In genomic region chr1:19405195-19405760, GRCh38 we compare ENCODE assay signal across 9 cellular contexts.
DNase-seq lines count a peak whose midpoint lies in the region; ATAC-seq and TF ChIP-seq lines count a peak whose summit lies in the region.
"Had no signal": no experiment of that assay in that cellular context is flagged by ENCODE, and none has a peak within 500 bp of the region (broad histone marks: within the 10 kb centered on the region; RNA-seq: fewer than 3 reads in every experiment).

No MANE protein-coding gene starts in this region.

- peak overlapping the region; percentile 2 for H2BK15ac ChIP-seq in neuronal stem cell (ENCODE audit: low read length)

- H3K27ac ChIP-seq in endodermal cell (ENCODE audit: low read depth, low read length) (peak overlapping the region; percentile 88), neuronal stem cell (replicated peaks; ENCODE audit: low read length) (peak overlapping the region; percentile 96)

- H3K4me2 ChIP-seq in neuronal stem cell (ENCODE audit: insufficient read depth, low read length, poor library complexity, severe bottlenecking), result no peak overlapping the region

- no peak overlapping the region for H2BK120ac ChIP-seq in neuronal stem cell (ENCODE audit: low read depth, low read length)

- H3K4ac ChIP-seq in neuronal stem cell (ENCODE audit: low read length), result no peak overlapping the region

- H3K9me3 ChIP-seq in endodermal cell (ENCODE audit: control insufficient read depth, low read length) (no peaks in the 10 kb centered on the region), neuronal stem cell (replicated peaks in 1 of 2; ENCODE audit: control insufficient read depth in 2 of 2, insufficient read depth in 1 of 2, low read depth in 1 of 2, low read length in 2 of 2) (no peaks in the 10 kb centered on the region), Caco-2 (no peaks in the 10 kb centered on the region)
- H3K9me3 ChIP-seq: left lung had no signal

- no peak overlapping the region for H3K4me3 Mint-ChIP-seq in endodermal cell
- no peak overlapping the region for H3K4me3 Mint-ChIP-seq in Caco-2 (ENCODE audit: unreplicated experiment)

- ATAC-seq in GM21526 (IDR thresholded peaks at IDR 0.05; ENCODE audit: low FRiP score, unreplicated experiment), result no peak

- H3K4me1 ChIP-seq in endodermal cell (ENCODE audit: control insufficient read depth, insufficient read depth, low read length) (peaks cover 14% of the 10 kb centered on the region), neuronal stem cell (ENCODE audit: control insufficient read depth in 2 of 2, insufficient read depth in 1 of 2, low read depth in 1 of 2, low read length in 2 of 2) (peaks cover 23 to 62% of the 10 kb centered on the region in 2 donors), Caco-2 (no peaks in the 10 kb centered on the region)

- no peak overlapping the region for H2BK12ac ChIP-seq in neuronal stem cell (ENCODE audit: low read length)

- 88 to 92% methylated on average over 5 to 10 of the region's 10 CpGs for WGBS in endodermal cell (ENCODE audit: insufficient coverage in 1 of 2, insufficient read length in 1 of 2), 2 experiments
- no CpG with 5 or more reads among the region's 10 CpGs for WGBS in neuronal stem cell (ENCODE audit: extremely low coverage in 2 of 2, insufficient read length in 2 of 2, insufficient replicate concordance in 1 of 2), 2 donors

- H3K18ac ChIP-seq in neuronal stem cell (ENCODE audit: low read length), result peak overlapping the region; percentile 85

- H4K91ac ChIP-seq in neuronal stem cell (ENCODE audit: low read depth, low read length, poor library complexity), result no peak overlapping the region

- no peak overlapping the region for H3K4me3 ChIP-seq in endodermal cell (ENCODE audit: low read length)
- no peak overlapping the region for H3K4me3 ChIP-seq in neuronal stem cell (ENCODE audit: low read length in 2 of 2)
- H3K4me3 ChIP-seq in Caco-2 (ENCODE audit: low read depth, low read length), result no peak overlapping the region
- H3K4me3 ChIP-seq: left lung had no signal

- H4K8ac ChIP-seq in neuronal stem cell (ENCODE audit: low read depth, low read length), result no peak overlapping the region

- intact Hi-C loops in Caco-2 (cut with micrococcal nuclease; ENCODE audit: unreplicated experiment), result no loop called here

- DNase-seq in DMS79 treated with DMSO at 0.1 percent for 48 hours (lab: John Stamatoyannopoulos, UW) (peak; percentile 90), NCI-H510A (lab: John Stamatoyannopoulos, UW) (peak; percentile 75), endodermal cell (no peak), neuronal stem cell (ENCODE audit: low spot score) (peak; percentile 56), Caco-2 (no peak)
- DNase-seq in effector CD8-positive, alpha-beta T cell (lab: John Stamatoyannopoulos, UW), result no peak
- no peak for DNase-seq in effector CD4-positive, alpha-beta T cell

- H2BK5ac ChIP-seq in neuronal stem cell (ENCODE audit: low read length), result peak overlapping the region; percentile 68

- H3K27me3 ChIP-seq in endodermal cell (ENCODE audit: control insufficient read depth, insufficient read depth, low read length, poor library complexity, severe bottlenecking) (no peaks in the 10 kb centered on the region), neuronal stem cell (ENCODE audit: control insufficient read depth in 3 of 3, insufficient read depth in 3 of 3, low read depth in 1 of 3, low read length in 3 of 3) (no peaks in the 10 kb centered on the region), Caco-2 (replicated peaks; ENCODE audit: control insufficient read depth, insufficient read depth, low read length) (no peaks in the 10 kb centered on the region)
- H3K27me3 ChIP-seq: left lung had no signal

- H3K23ac ChIP-seq in neuronal stem cell (ENCODE audit: low read depth, low read length, poor library complexity), result no peak overlapping the region

- H2AK5ac ChIP-seq in neuronal stem cell (ENCODE audit: low read depth, low read length), result peak overlapping the region; percentile 54

- H3K79me1 ChIP-seq in neuronal stem cell (ENCODE audit: low read depth, low read length), result peaks cover 2% of the 10 kb centered on the region

- POLR2A ChIA-PET in Caco-2 (lab: Charles Lee), result no interaction called here

- TF ChIP-seq CTCF in endodermal cell (conservative IDR thresholded peaks at IDR 0.05) (peak; percentile 58), Caco-2 (IDR thresholded peaks at IDR 0.05; ENCODE audit: insufficient read depth in 1 of 2, low read depth in 1 of 2, low read length in 1 of 2, severe bottlenecking in 1 of 2, unreplicated experiment in 1 of 2) (peak in 1 of 2 experiments; percentile 20)

- no peak overlapping the region for H3K14ac ChIP-seq in neuronal stem cell (ENCODE audit: low read length)

- H3K27ac Mint-ChIP-seq in endodermal cell (peak overlapping the region; percentile 79), Caco-2 (ENCODE audit: unreplicated experiment) (no peak overlapping the region)

- CTCF ChIA-PET in Caco-2 (lab: Charles Lee), result no interaction called here

- H3K27me3 Mint-ChIP-seq in endodermal cell (ENCODE audit: insufficient read depth), result no peaks in the 10 kb centered on the region
- no peaks in the 10 kb centered on the region for H3K27me3 Mint-ChIP-seq in Caco-2 (ENCODE audit: insufficient read depth, unreplicated experiment)

- H3K9me3 Mint-ChIP-seq in endodermal cell (no peaks in the 10 kb centered on the region), Caco-2 (ENCODE audit: unreplicated experiment) (no peaks in the 10 kb centered on the region)

- H3K4me1 Mint-ChIP-seq in endodermal cell (peaks cover 33% of the 10 kb centered on the region), Caco-2 (ENCODE audit: low read depth, unreplicated experiment) (peaks cover 22% of the 10 kb centered on the region)

- no peak overlapping the region for H3K9ac ChIP-seq in endodermal cell (ENCODE audit: extremely low read depth, low read length, poor library complexity, severe bottlenecking)
- no peak overlapping the region for H3K9ac ChIP-seq in neuronal stem cell (ENCODE audit: low read depth, low read length, poor library complexity)

- no TSS peak for BruUV-seq in Caco-2 (replicated peaks; lab: Mats Ljungman, UMichigan)

- H3K36me3 Mint-ChIP-seq in endodermal cell (ENCODE audit: low read depth), result peaks cover 14% of the 10 kb centered on the region
- peaks cover 45% of the 10 kb centered on the region for H3K36me3 Mint-ChIP-seq in Caco-2 (ENCODE audit: insufficient read depth, unreplicated experiment)

- H2AFZ ChIP-seq in neuronal stem cell (ENCODE audit: low read length), result no peak overlapping the region

- H3K36me3 ChIP-seq in endodermal cell (ENCODE audit: control insufficient read depth, insufficient read depth, low read length) (peaks cover 34% of the 10 kb centered on the region), neuronal stem cell (replicated peaks in 1 of 2; ENCODE audit: control insufficient read depth in 2 of 2, insufficient read depth in 2 of 2, low read length in 2 of 2) (peaks cover 0 to 14% of the 10 kb centered on the region in 2 donors), Caco-2 (ENCODE audit: control insufficient read depth, insufficient read depth, low read length) (no peaks in the 10 kb centered on the region; the same call in none of the 2 replicates)

Comparison
In these comparisons a context has a peak if more than half of its experiments do, and no peak if none do; other contexts are left out.
1. DNase-seq: peak in DMS79 treated with DMSO at 0.1 percent for 48 hours (single experiment), NCI-H510A (single experiment) and neuronal stem cell (single experiment); none in endodermal cell (single experiment), effector CD8-positive, alpha-beta T cell (single experiment), effector CD4-positive, alpha-beta T cell (single experiment) and Caco-2 (0 of 2).